1 cellular context compared by ENCODE assay signal in genomic region chr7:92809397-92810241, GRCh38.
TF ChIP-seq lines count a peak whose summit lies in the region.

No MANE protein-coding gene starts in this region.

TF ChIP-seq in GM12878, 131 proteins besides CTCF, POLR2A, EP300 and RAD21 (continued from another document):
- peak; percentile 63 for TF ChIP-seq BCL3 (IDR thresholded peaks at IDR 0.05; ENCODE audit: borderline replicate concordance, insufficient read depth, low read depth, low read length, poor library complexity, severe bottlenecking)
- TF ChIP-seq POLR2AphosphoS2 (IDR thresholded peaks at IDR 0.05; ENCODE audit: low read depth, low read length): no peak
- peak; percentile 93 for TF ChIP-seq ATF2 (IDR thresholded peaks at IDR 0.05; ENCODE audit: low read length)
- no peak for TF ChIP-seq HDAC6 (IDR thresholded peaks at IDR 0.05; ENCODE audit: unreplicated experiment)
- no peak for TF ChIP-seq USF1 (IDR thresholded peaks at IDR 0.05; ENCODE audit: borderline replicate concordance, extremely low read length, insufficient read depth, low read depth, low read length)
- TF ChIP-seq ZBED1 (IDR thresholded peaks at IDR 0.05; ENCODE audit: borderline replicate concordance): peak; percentile 93
TF ChIP-seq in GM12878: peak in this region for 53.
